ENCODE assay signal across 18 cellular contexts in genomic region chr21:30580132-30580531, GRCh38. TPM values are rescaled to one million over a fixed set of nuclear protein-coding genes. Genes with fewer than 3 reads are reported as not detected.
DNase-seq lines count a peak whose midpoint lies in the region; ATAC-seq and TF ChIP-seq lines count a peak whose summit lies in the region.
"Had no signal": no experiment of that assay in that cellular context is flagged by ENCODE, and none has a peak within 500 bp of the region (broad histone marks: within the 10 kb centered on the region; RNA-seq: fewer than 3 reads in every experiment).

No MANE protein-coding gene starts in this region.

- TF ChIP-seq CTCF in upper lobe of right lung (IDR thresholded peaks at IDR 0.05), result no peak

- H3K27me3 ChIP-seq in upper lobe of right lung, result no peaks in the 10 kb centered on the region
- H3K27me3 ChIP-seq: BE2C had no signal

- H3K4me1 ChIP-seq in upper lobe of right lung, result no peaks in the 10 kb centered on the region
- H3K4me1 ChIP-seq: A549, BE2C had no signal

- no peaks in the 10 kb centered on the region for H3K9me3 ChIP-seq in upper lobe of right lung
- H3K9me3 ChIP-seq: A549, BE2C had no signal

- no peak overlapping the region for H3K4me3 ChIP-seq in upper lobe of right lung
- H3K4me3 ChIP-seq: A549, GM23338 had no signal

- no peaks in the 10 kb centered on the region for H3K36me3 ChIP-seq in upper lobe of right lung
- H3K36me3 ChIP-seq: BE2C had no signal

- intact Hi-C loops in activated T-helper 1 cell treated with anti-CD3 and anti-CD28 coated beads, Interleukin-12 subunit alpha, Interleukin-12 subunit beta, Interleukin-2, Interleukin-4 antibody, amounts not matched to agents 30 ng/mL and 10 ng/mL and 1 ng/mL, durations not matched to agents 14 hours and 24 hours and 36 hours (cut with micrococcal nuclease), result no loop called here
- intact Hi-C loops in upper lobe of right lung (cut with DNase I), result no loop called here

- H3K27ac Mint-ChIP-seq in activated T-helper 1 cell treated with anti-CD3 and anti-CD28 coated beads, Interleukin-12 subunit alpha, Interleukin-12 subunit beta, Interleukin-2, Interleukin-4 antibody, amounts not matched to agents 30 ng/mL and 10 ng/mL and 1 ng/mL, durations not matched to agents 14 hours and 24 hours and 36 hours, result no peak overlapping the region
- H3K27ac Mint-ChIP-seq: CD14-positive monocyte; CD8-positive, alpha-beta T cell; GM23338; H9; IgD-negative memory B cell had no signal

- no peaks in the 10 kb centered on the region for H3K27me3 Mint-ChIP-seq in activated T-helper 1 cell treated with anti-CD3 and anti-CD28 coated beads, Interleukin-12 subunit alpha, Interleukin-12 subunit beta, Interleukin-2, Interleukin-4 antibody, amounts not matched to agents 30 ng/mL and 10 ng/mL and 1 ng/mL, durations not matched to agents 14 hours and 24 hours and 36 hours (ENCODE audit: insufficient read depth)
- H3K27me3 Mint-ChIP-seq: IgD-negative memory B cell had no signal

- H3K27ac ChIP-seq in upper lobe of right lung, result no peak overlapping the region
- H3K27ac ChIP-seq: A549 had no signal

- DNase-seq in H4 (ENCODE audit: low spot score) (peak; percentile 7), NCI-H69 (lab: John Stamatoyannopoulos, UW) (peak; percentile 25), cerebellar cortex (ENCODE audit: low spot score) (peak; percentile 92), germinal center (ENCODE audit: low spot score) (no peak), upper lobe of right lung (no peak)
- no peak for DNase-seq in activated T-helper 1 cell treated with anti-CD3 and anti-CD28 coated beads, Interleukin-12 subunit alpha, Interleukin-12 subunit beta, Interleukin-2, Interleukin-4 antibody, amounts not matched to agents 30 ng/mL and 10 ng/mL and 1 ng/mL, durations not matched to agents 14 hours and 24 hours and 36 hours (ENCODE audit: low spot score)
- DNase-seq: BE2C; CD8-positive, alpha-beta T cell; COR-L47; DMS153; DND-41; H9 had no signal

- ATAC-seq in GM21825 (IDR thresholded peaks at IDR 0.05; ENCODE audit: unreplicated experiment) (no peak), upper lobe of right lung (no peak)
- ATAC-seq: A549; CD8-positive, alpha-beta T cell; GM23338 had no signal

- H3K9me3 Mint-ChIP-seq in activated T-helper 1 cell treated with anti-CD3 and anti-CD28 coated beads, Interleukin-12 subunit alpha, Interleukin-12 subunit beta, Interleukin-2, Interleukin-4 antibody, amounts not matched to agents 30 ng/mL and 10 ng/mL and 1 ng/mL, durations not matched to agents 14 hours and 24 hours and 36 hours, result no peaks in the 10 kb centered on the region
- H3K9me3 Mint-ChIP-seq: CD8-positive, alpha-beta T cell; GM23338 had no signal

- no peak overlapping the region for H3K4me3 Mint-ChIP-seq in activated T-helper 1 cell treated with anti-CD3 and anti-CD28 coated beads, Interleukin-12 subunit alpha, Interleukin-12 subunit beta, Interleukin-2, Interleukin-4 antibody, amounts not matched to agents 30 ng/mL and 10 ng/mL and 1 ng/mL, durations not matched to agents 14 hours and 24 hours and 36 hours
- H3K4me3 Mint-ChIP-seq: CD14-positive monocyte; CD8-positive, alpha-beta T cell; GM23338; H9; IgD-negative memory B cell had no signal

- H3K36me3 Mint-ChIP-seq in activated T-helper 1 cell treated with anti-CD3 and anti-CD28 coated beads, Interleukin-12 subunit alpha, Interleukin-12 subunit beta, Interleukin-2, Interleukin-4 antibody, amounts not matched to agents 30 ng/mL and 10 ng/mL and 1 ng/mL, durations not matched to agents 14 hours and 24 hours and 36 hours (ENCODE audit: low read depth), result no peaks in the 10 kb centered on the region
- H3K36me3 Mint-ChIP-seq: CD14-positive monocyte; CD8-positive, alpha-beta T cell; IgD-negative memory B cell had no signal

- H3K4me1 Mint-ChIP-seq in activated T-helper 1 cell treated with anti-CD3 and anti-CD28 coated beads, Interleukin-12 subunit alpha, Interleukin-12 subunit beta, Interleukin-2, Interleukin-4 antibody, amounts not matched to agents 30 ng/mL and 10 ng/mL and 1 ng/mL, durations not matched to agents 14 hours and 24 hours and 36 hours (ENCODE audit: low read depth), result no peaks in the 10 kb centered on the region
- H3K4me1 Mint-ChIP-seq: CD14-positive monocyte, GM23338, H9, IgD-negative memory B cell had no signal

RNA-seq across cellular contexts. Expression of gene KRTAP22-2, which starts 10.1 kb away (rescaled TPM):
- not detected in 2 replicates for total RNA-seq in H4 (2014; rRNA removed; shearing (Covaris generic))
- total RNA-seq in activated T-helper 1 cell treated with anti-CD3 and anti-CD28 coated beads, Interleukin-12 subunit alpha, Interleukin-12 subunit beta, Interleukin-2, Interleukin-4 antibody, amounts not matched to agents 30 ng/mL and 10 ng/mL and 1 ng/mL, durations not matched to agents 14 hours and 24 hours and 36 hours, result not detected in 2 replicates
- total RNA-seq in upper lobe of right lung, result not detected
- total RNA-seq: CD8-positive, alpha-beta T cell; GM23338; H9; HT1080 had no signal

RNA-seq across cellular contexts. Expression of gene KRTAP6-3, which starts 12.1 kb away (rescaled TPM):
- total RNA-seq in H4 (2014; rRNA removed; shearing (Covaris generic)), result not detected in 2 replicates
- not detected in 2 replicates for total RNA-seq in activated T-helper 1 cell treated with anti-CD3 and anti-CD28 coated beads, Interleukin-12 subunit alpha, Interleukin-12 subunit beta, Interleukin-2, Interleukin-4 antibody, amounts not matched to agents 30 ng/mL and 10 ng/mL and 1 ng/mL, durations not matched to agents 14 hours and 24 hours and 36 hours
- not detected for total RNA-seq in upper lobe of right lung
- total RNA-seq: CD8-positive, alpha-beta T cell; GM23338; H9; HT1080 had no signal

RNA-seq across cellular contexts. Expression of gene KRTAP6-2, which starts 18.6 kb away (rescaled TPM):
- not detected in 2 replicates for total RNA-seq in H4 (2014; rRNA removed; shearing (Covaris generic))
- total RNA-seq in activated T-helper 1 cell treated with anti-CD3 and anti-CD28 coated beads, Interleukin-12 subunit alpha, Interleukin-12 subunit beta, Interleukin-2, Interleukin-4 antibody, amounts not matched to agents 30 ng/mL and 10 ng/mL and 1 ng/mL, durations not matched to agents 14 hours and 24 hours and 36 hours, result not detected in 2 replicates
- total RNA-seq in upper lobe of right lung, result not detected
- total RNA-seq: CD8-positive, alpha-beta T cell; GM23338; H9; HT1080 had no signal

RNA-seq across cellular contexts. Expression of gene KRTAP19-7, which starts 19.0 kb away (rescaled TPM):
- not detected in 2 replicates for total RNA-seq in H4 (2014; rRNA removed; shearing (Covaris generic))
- total RNA-seq in activated T-helper 1 cell treated with anti-CD3 and anti-CD28 coated beads, Interleukin-12 subunit alpha, Interleukin-12 subunit beta, Interleukin-2, Interleukin-4 antibody, amounts not matched to agents 30 ng/mL and 10 ng/mL and 1 ng/mL, durations not matched to agents 14 hours and 24 hours and 36 hours, result not detected in 2 replicates
- total RNA-seq in upper lobe of right lung, result not detected
- total RNA-seq: CD8-positive, alpha-beta T cell; GM23338; H9; HT1080 had no signal

RNA-seq across cellular contexts. Expression of gene KRTAP22-1, which starts 20.8 kb away (rescaled TPM):
- not detected in 2 replicates for total RNA-seq in H4 (2014; rRNA removed; shearing (Covaris generic))
- not detected in 2 replicates for total RNA-seq in activated T-helper 1 cell treated with anti-CD3 and anti-CD28 coated beads, Interleukin-12 subunit alpha, Interleukin-12 subunit beta, Interleukin-2, Interleukin-4 antibody, amounts not matched to agents 30 ng/mL and 10 ng/mL and 1 ng/mL, durations not matched to agents 14 hours and 24 hours and 36 hours
- total RNA-seq in upper lobe of right lung, result not detected
- total RNA-seq: CD8-positive, alpha-beta T cell; GM23338; H9; HT1080 had no signal

Comparison
In these comparisons a context has a peak if more than half of its experiments do, and no peak if none do; other contexts are left out.
1. DNase-seq: peak in H4 (single experiment), NCI-H69 (single experiment) and cerebellar cortex (single experiment); none in germinal center (single experiment), activated T-helper 1 cell treated with anti-CD3 and anti-CD28 coated beads, Interleukin-12 subunit alpha, Interleukin-12 subunit beta, Interleukin-2, Interleukin-4 antibody, amounts not matched to agents 30 ng/mL and 10 ng/mL and 1 ng/mL, durations not matched to agents 14 hours and 24 hours and 36 hours (single experiment) and upper lobe of right lung (single experiment).